ENCODE assay signal across 27 cellular contexts in genomic region chr4:121738780-121739547, GRCh38. TPM values are rescaled to one million over a fixed set of nuclear protein-coding genes. Genes with fewer than 3 reads are reported as not detected.
A peak's percentile ranks its signal among the peaks of the same experiment; 100 is the strongest.
DNase-seq lines count a peak whose midpoint lies in the region; ATAC-seq, FAIRE-seq and TF ChIP-seq lines count a peak whose summit lies in the region.
"Had no signal": no experiment of that assay in that cellular context is flagged by ENCODE, and none has a peak within 500 bp of the region (broad histone marks: within the 10 kb centered on the region; RNA-seq: fewer than 3 reads in every experiment).

No MANE protein-coding gene starts in this region.

- DNase-seq in heart left ventricle (peak in 3 of 5 donors; percentile 34 to 59 (median 45)), right atrium auricular region (ENCODE audit: low spot score) (no peak), cardiac fibroblast (ENCODE audit: low read depth in 2 of 2) (peak; percentile 32 to 83), right cardiac atrium (no peak), NCI-H2227 (lab: John Stamatoyannopoulos, UW; ENCODE audit: unreplicated experiment) (no peak), middle frontal gyrus (ENCODE audit: extremely low spot score, low spot score) (no peak), small intestine (no peak)
- DNase-seq: activated CD4-positive, alpha-beta T cell treated with anti-CD3 and anti-CD28 coated beads, Interleukin-2, amount 50 U/mL, for 48 hours; activated effector memory CD4-positive, alpha-beta T cell treated with Interleukin-2 at 50 U/mL for 16 hours; activated naive CD8-positive, alpha-beta T cell treated with anti-CD3 and anti-CD28 coated beads, Interleukin-2, amount 50 U/mL, for 24 hours; dorsolateral prefrontal cortex; HFFc6; midbrain; NCI-H1417 treated with DMSO at 0.1 percent for 48 hours; NCI-H2171; NCI-H774; psoas muscle; upper lobe of left lung had no signal

- 50 to 67% (median 61%) methylated on average over 2 of the region's 2 CpGs for WGBS in heart left ventricle, 4 donors
- WGBS in right cardiac atrium = 56% methylated on average over 2 of the region's 2 CpGs
- WGBS in small intestine, 3 donors = 63 to 78% (median 67%) methylated on average over 2 of the region's 2 CpGs

- FAIRE-seq in small intestine (lab: Jason Lieb, UNC) = no peak
- FAIRE-seq: A204.1, G401.6 had no signal

- TF ChIP-seq POLR2A in heart left ventricle (IDR thresholded peaks at IDR 0.05) = no peak

- intact Hi-C loops in heart left ventricle (cut with DNase I) = loop anchor here in 5 of 10 donors (5.0 to 10.0 kb wide), 5 partner anchors 254 to 544 kb away; no protein-coding TSS in a partner anchor
- intact Hi-C loops in right cardiac atrium (cut with DNase I) = loop anchor here in 2 of 4 donors (10.0 kb wide), 2 partner anchors 254 to 364 kb away; no protein-coding TSS in a partner anchor

- H3K4me1 ChIP-seq in heart left ventricle = peaks cover 0 to 22% (median 0%) of the 10 kb centered on the region in 12 donors
- H3K4me1 ChIP-seq in right atrium auricular region = peaks cover 0 to 21% of the 10 kb centered on the region in 2 donors
- no peaks in the 10 kb centered on the region for H3K4me1 ChIP-seq in right cardiac atrium (ENCODE audit: control insufficient read depth, insufficient read depth, low read length)
- H3K4me1 ChIP-seq in small intestine (ENCODE audit: control insufficient read depth in 2 of 2, insufficient read depth in 1 of 2, low read depth in 1 of 2, low read length in 1 of 2) = no peaks in the 10 kb centered on the region
- H3K4me1 ChIP-seq: neural progenitor cell, psoas muscle, upper lobe of left lung had no signal

- H3K9me3 ChIP-seq in heart left ventricle = no peaks in the 10 kb centered on the region
- H3K9me3 ChIP-seq in right atrium auricular region = no peaks in the 10 kb centered on the region
- H3K9me3 ChIP-seq in right cardiac atrium (ENCODE audit: control insufficient read depth, low read length) = no peaks in the 10 kb centered on the region
- no peaks in the 10 kb centered on the region for H3K9me3 ChIP-seq in small intestine (ENCODE audit: control insufficient read depth, low read depth)
- H3K9me3 ChIP-seq: psoas muscle, upper lobe of left lung had no signal

- ATAC-seq in heart left ventricle = peak; percentile 19 to 91 (median 46)
- ATAC-seq in right cardiac atrium = peak; percentile 44 to 58
- no peak for ATAC-seq in HG03025 (IDR thresholded peaks at IDR 0.05; ENCODE audit: low FRiP score, unreplicated experiment)
- ATAC-seq: activated naive CD8-positive, alpha-beta T cell treated with anti-CD3 and anti-CD28 coated beads, Interleukin-2, amount 50 U/mL, for 24 hours; psoas muscle; WTC11 had no signal

- H3K27ac ChIP-seq in heart left ventricle (peak overlapping the region in 4 of 12 donors; percentile 18 to 54 (median 53)), right atrium auricular region (peak overlapping the region in 1 of 2 donors; percentile 12), right cardiac atrium (ENCODE audit: low read length) (no peak overlapping the region), small intestine (ENCODE audit: low read depth in 1 of 2, low read length in 1 of 2) (no peak overlapping the region)
- H3K27ac ChIP-seq: cardiac muscle cell, HL-60, neural progenitor cell, psoas muscle, upper lobe of left lung had no signal

- H3K27me3 ChIP-seq in heart left ventricle = no peaks in the 10 kb centered on the region
- no peaks in the 10 kb centered on the region for H3K27me3 ChIP-seq in right atrium auricular region
- no peaks in the 10 kb centered on the region for H3K27me3 ChIP-seq in right cardiac atrium (ENCODE audit: control insufficient read depth, insufficient read depth)
- no peaks in the 10 kb centered on the region for H3K27me3 ChIP-seq in small intestine (ENCODE audit: control insufficient read depth in 2 of 2, insufficient read depth in 2 of 2, low read length in 2 of 2)
- H3K27me3 ChIP-seq: cardiac muscle cell, dorsolateral prefrontal cortex, neural progenitor cell, upper lobe of left lung had no signal

- H3K36me3 ChIP-seq in heart left ventricle (no peaks in the 10 kb centered on the region), right atrium auricular region (no peaks in the 10 kb centered on the region), small intestine (ENCODE audit: control insufficient read depth in 2 of 2, insufficient read depth in 2 of 2, low read length in 2 of 2) (no peaks in the 10 kb centered on the region)
- H3K36me3 ChIP-seq: cardiac muscle cell, neural progenitor cell, upper lobe of left lung had no signal

- H3K4me3 ChIP-seq in heart left ventricle = no peak overlapping the region
- no peak overlapping the region for H3K4me3 ChIP-seq in right atrium auricular region
- no peak overlapping the region for H3K4me3 ChIP-seq in cardiac fibroblast (replicated peaks in 1 of 2; ENCODE audit: low read depth in 2 of 2, low read length in 2 of 2)
- no peak overlapping the region for H3K4me3 ChIP-seq in right cardiac atrium (ENCODE audit: low read length)
- H3K4me3 ChIP-seq in small intestine (ENCODE audit: low read depth in 1 of 2, low read length in 2 of 2) = no peak overlapping the region
- H3K4me3 ChIP-seq: cardiac muscle cell, dorsolateral prefrontal cortex, neural progenitor cell, psoas muscle, upper lobe of left lung had no signal

- TF ChIP-seq CTCF in heart left ventricle (IDR thresholded peaks at IDR 0.05) (no peak), right atrium auricular region (IDR thresholded peaks at IDR 0.05) (no peak), cardiac fibroblast (IDR thresholded peaks at IDR 0.05; ENCODE audit: low read depth, low read length) (no peak)

RNA-seq across cellular contexts. Expression of gene SMIM43, which starts 26.0 kb away (rescaled TPM):
- total RNA-seq in heart left ventricle (1 to 10 TPM in 1 of 9 donors, under 1 TPM in 1, not detected in 7; 0.16 to 1.0 TPM), right atrium auricular region (not detected), right cardiac atrium (under 1 TPM in 1 of 4 donors, not detected in 3; 0.12 TPM)
- polyA plus RNA-seq in heart left ventricle (1 to 10 TPM in 1 of 2 donors, under 1 TPM in 1; 0.08 to 1.7 TPM), right cardiac atrium (0.07 TPM), small intestine (under 1 TPM in 1 of 3 donors, not detected in 2; 0.19 TPM)
- total RNA-seq: cardiac muscle cell; MCF 10A; psoas muscle; T-helper 2 cell treated with Interferon-gamma antibody and Interleukin-4, amounts not matched to agents 100 ng/mL and 5 ng/mL, for 36 hours; upper lobe of left lung had no signal
- polyA plus RNA-seq: cardiac muscle cell had no signal

RNA-seq across cellular contexts. Expression of gene ANXA5, which starts 42.2 kb away (rescaled TPM):
- total RNA-seq in heart left ventricle (100 to 1,000 TPM; 108 to 283 (median 168) TPM), right atrium auricular region (100 to 1,000 TPM; 186 to 197 TPM), right cardiac atrium (100 to 1,000 TPM; 145 to 218 (median 167) TPM)
- polyA plus RNA-seq in heart left ventricle (100 to 1,000 TPM; 104 to 269 TPM), right cardiac atrium (168 TPM), small intestine (100 to 1,000 TPM in 2 of 3 donors, 10 to 100 TPM in 1; 85.7 to 161 (median 143) TPM)

Comparison
In these comparisons a context has a peak if more than half of its experiments do, and no peak if none do; other contexts are left out.
1. DNase-seq: peak in heart left ventricle (3 of 5) and cardiac fibroblast (2 of 2); none in right atrium auricular region (single experiment), right cardiac atrium (0 of 3), NCI-H2227 (single experiment), middle frontal gyrus (single experiment) and small intestine (single experiment).